In the genomic region with DNA sequence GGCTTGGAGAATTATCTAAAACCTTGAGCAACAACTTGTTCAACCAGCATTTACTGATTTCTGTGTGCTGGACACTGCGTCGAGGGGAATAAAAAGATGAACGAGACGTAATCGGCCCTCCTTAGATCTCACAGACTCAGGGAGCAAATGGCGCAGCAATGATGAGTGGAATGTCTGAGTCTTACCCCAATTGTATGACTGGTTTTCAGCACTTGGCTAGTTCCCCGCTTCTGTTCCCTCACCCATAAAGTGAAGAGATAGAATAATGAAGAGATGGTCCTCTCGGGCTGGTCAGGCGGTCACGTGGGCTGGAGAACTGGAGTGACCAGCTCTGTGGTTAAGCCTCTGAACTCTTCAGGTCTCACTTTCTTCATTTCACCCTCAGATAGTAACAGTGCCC, we compare ENCODE assay signal across 22 cellular contexts. TPM values are rescaled to one million over a fixed set of nuclear protein-coding genes. Genes with fewer than 3 reads are reported as not detected.
DNase-seq lines count a peak whose midpoint lies in the region; ATAC-seq, FAIRE-seq and TF ChIP-seq lines count a peak whose summit lies in the region.
"Had no signal": no experiment of that assay in that cellular context is flagged by ENCODE, and none has a peak within 500 bp of the region (broad histone marks: within the 10 kb centered on the region; RNA-seq: fewer than 3 reads in every experiment).

No MANE protein-coding gene starts in this region.

- RAD21 ChIA-PET in GM12878 (lab: Charles Lee; ENCODE audit: unreplicated experiment) = no interaction called here

- H3F3A ChIP-seq in SK-N-SH (replicated peaks; ENCODE audit: insufficient read depth) = no peaks in the 10 kb centered on the region

- H3K9ac ChIP-seq in SK-N-SH = no peak overlapping the region
- no peak overlapping the region for H3K9ac ChIP-seq in GM12878 (ENCODE audit: control insufficient read depth, insufficient read depth, low read length)
- H3K9ac ChIP-seq: BLaER1 treated with 17β-estradiol and CSF1 and Interleukin-3, amounts not matched to agents 10 nM and 100 nM had no signal

- H3K9me3 ChIP-seq in SK-N-SH = no peaks in the 10 kb centered on the region
- no peaks in the 10 kb centered on the region for H3K9me3 ChIP-seq in GM12878 (replicated peaks; ENCODE audit: control insufficient read depth, insufficient read depth, low read length)
- H3K9me3 ChIP-seq: BLaER1 treated with 17β-estradiol and CSF1 and Interleukin-3, amounts not matched to agents 10 nM and 100 nM; HAP-1 had no signal

- ATAC-seq in SK-N-SH treated with all-trans-retinoic acid at 6 μM for 48 hours (no peak), GM12878 (no peak), WTC11 (no peak)

- no peak for TF ChIP-seq POLR2A in GM12878 (IDR thresholded peaks at IDR 0.05; ENCODE audit: low read depth, low read length)

- no peaks in the 10 kb centered on the region for H3K4me1 ChIP-seq in SK-N-SH (ENCODE audit: control insufficient read depth in 1 of 2, insufficient read depth in 2 of 2, low read depth in 1 of 2, low read length in 1 of 2)
- H3K4me1 ChIP-seq in GM12878 (ENCODE audit: control insufficient read depth, insufficient read depth, low read length) = no peaks in the 10 kb centered on the region
- H3K4me1 ChIP-seq: BLaER1 treated with 17β-estradiol and CSF1 and Interleukin-3, amounts not matched to agents 10 nM and 100 nM; HAP-1 had no signal

- no peaks in the 10 kb centered on the region for H3K36me3 ChIP-seq in SK-N-SH (replicated peaks in 1 of 2; ENCODE audit: control insufficient read depth in 1 of 2, insufficient read depth in 2 of 2, low read length in 1 of 2)
- H3K36me3 ChIP-seq in GM12878 (ENCODE audit: control insufficient read depth in 2 of 2, insufficient read depth in 2 of 2, low read length in 1 of 2) = no peaks in the 10 kb centered on the region
- H3K36me3 ChIP-seq: BLaER1 treated with 17β-estradiol and CSF1 and Interleukin-3, amounts not matched to agents 10 nM and 100 nM; HAP-1 had no signal

- H3K4me3 Mint-ChIP-seq in WTC11 = no peak overlapping the region
- H3K4me3 Mint-ChIP-seq: HFFc6 had no signal

- H3K4me2 ChIP-seq in SK-N-SH (no peak overlapping the region), GM12878 (ENCODE audit: control insufficient read depth, insufficient read depth) (no peak overlapping the region)
- H3K4me2 ChIP-seq: BLaER1 treated with 17β-estradiol and CSF1 and Interleukin-3, amounts not matched to agents 10 nM and 100 nM had no signal

- H3K9me2 ChIP-seq in SK-N-SH = no peaks in the 10 kb centered on the region

- FAIRE-seq in GM12878 (lab: Jason Lieb, UNC) = no peak
- FAIRE-seq: G401.6, GM12892, GM19239, H1 had no signal

- TF ChIP-seq RAD21 in SK-N-SH (IDR thresholded peaks at IDR 0.05; ENCODE audit: low read length) (no peak), Ishikawa (IDR thresholded peaks at IDR 0.05; ENCODE audit: low read depth) (no peak), GM12878 (IDR thresholded peaks at IDR 0.05; ENCODE audit: insufficient read depth, low read depth, low read length) (no peak)

- H3K79me2 ChIP-seq in SK-N-SH (ENCODE audit: insufficient read depth) (no peaks in the 10 kb centered on the region), GM12878 (ENCODE audit: control insufficient read depth, insufficient read depth, low read length) (no peaks in the 10 kb centered on the region)

- no peaks in the 10 kb centered on the region for H3K4me1 Mint-ChIP-seq in WTC11
- H3K4me1 Mint-ChIP-seq: CD4-positive, CD25-positive, alpha-beta regulatory T cell had no signal

- TF ChIP-seq EP300 in SK-N-SH (IDR thresholded peaks at IDR 0.05; ENCODE audit: borderline replicate concordance in 1 of 2, low read depth in 1 of 2, low read length in 1 of 2) (no peak), Ishikawa (IDR thresholded peaks at IDR 0.05; ENCODE audit: borderline replicate concordance) (no peak), GM12878 (IDR thresholded peaks at IDR 0.05; ENCODE audit: borderline replicate concordance in 1 of 2, control insufficient read depth in 1 of 2, low read depth in 2 of 2, low read length in 2 of 2) (no peak)

- in situ Hi-C loops in GM12878 (cut with MboI) = no loop called here

- DNase-seq in SK-N-SH = no peak
- DNase-seq in GM12878 (ENCODE audit: low read depth, low spot score) = no peak
- DNase-seq in SHP77 treated with DMSO at 0.1 percent for 48 hours (lab: John Stamatoyannopoulos, UW) = no peak
- DNase-seq in middle frontal gyrus (ENCODE audit: extremely low spot score, low spot score) = no peak
- no peak for DNase-seq in WTC11 (ENCODE audit: low spot score)
- DNase-seq in HUDEP-2 (lab: John Stamatoyannopoulos, UW; ENCODE audit: unreplicated experiment in 76 of 76) = no peak
- DNase-seq: ACHN; Calu3; CD4-positive, CD25-positive, alpha-beta regulatory T cell; DMS 273 treated with DMSO at 0.1 percent for 48 hours; DMS79; HFFc6; KG1 had no signal

- CTCF ChIA-PET in SK-N-SH (lab: Yijun Ruan, JAX) = no interaction called here
- CTCF ChIA-PET in GM12878 (lab: Yijun Ruan, JAX) = no interaction called here
- CTCF ChIA-PET in WTC11 (lab: Charles Lee) = no interaction called here

- no peak overlapping the region for H3K27ac ChIP-seq in SK-N-SH (ENCODE audit: low read depth in 2 of 2, low read length in 1 of 2)
- no peak overlapping the region for H3K27ac ChIP-seq in GM12878 (ENCODE audit: control insufficient read depth, insufficient read depth)
- H3K27ac ChIP-seq: 22Rv1; BLaER1 treated with 17β-estradiol and CSF1 and Interleukin-3, amounts not matched to agents 10 nM and 100 nM had no signal

- intact Hi-C loops in GM12878 (cut with micrococcal nuclease; ENCODE audit: unreplicated experiment) = no loop called here

- no peak overlapping the region for H2AFZ ChIP-seq in SK-N-SH (ENCODE audit: low read depth)
- no peak overlapping the region for H2AFZ ChIP-seq in GM12878 (ENCODE audit: control insufficient read depth, low read depth, low read length)

- H3K27me3 Mint-ChIP-seq in WTC11 (ENCODE audit: low read depth) = peaks cover 12% of the 10 kb centered on the region

- no TSS peak for BruUV-seq in GM12878 (replicated peaks; lab: Mats Ljungman, UMichigan)

- H4K20me1 ChIP-seq in SK-N-SH (ENCODE audit: insufficient read depth) (no peaks in the 10 kb centered on the region), GM12878 (ENCODE audit: control insufficient read depth, insufficient read depth) (no peaks in the 10 kb centered on the region)
- H4K20me1 ChIP-seq: BLaER1 treated with 17β-estradiol and CSF1 and Interleukin-3, amounts not matched to agents 10 nM and 100 nM had no signal

- POLR2A ChIA-PET in SK-N-SH (lab: Yijun Ruan, JAX) (no interaction called here), GM12878 (lab: Charles Lee) (no interaction called here), WTC11 (lab: Charles Lee) (no interaction called here)

- 9% methylated on average over 9 of the region's 10 CpGs for WGBS in SK-N-SH (ENCODE audit: low lambda C conversion rate)
- 44% methylated on average over 10 of the region's 10 CpGs for WGBS in GM12878 (ENCODE audit: insufficient coverage, insufficient replicate concordance, low lambda C conversion rate, missing lambda C conversion rate)

- H3K27me3 ChIP-seq in SK-N-SH (ENCODE audit: insufficient read depth) = peaks cover 13% of the 10 kb centered on the region; the same call in 1 of the 2 replicates
- no peaks in the 10 kb centered on the region; a peak in 1 of 4 replicates for H3K27me3 ChIP-seq in GM12878 (replicated peaks in 1 of 2; ENCODE audit: control insufficient read depth in 2 of 2, insufficient read depth in 2 of 2, low read length in 1 of 2)
- H3K27me3 ChIP-seq: BLaER1 treated with 17β-estradiol and CSF1 and Interleukin-3, amounts not matched to agents 10 nM and 100 nM had no signal

- SMC1A ChIA-PET in GM12878 (lab: Charles Lee; ENCODE audit: uncharacterized antibody, unreplicated experiment) = no interaction called here

- H3K27ac Mint-ChIP-seq in WTC11 = no peak overlapping the region
- H3K27ac Mint-ChIP-seq: CD4-positive, CD25-positive, alpha-beta regulatory T cell; HFFc6 had no signal

- H3K9me3 Mint-ChIP-seq in WTC11 = no peaks in the 10 kb centered on the region
- H3K9me3 Mint-ChIP-seq: HFFc6 had no signal

- no peak for TF ChIP-seq CTCF in SK-N-SH (IDR thresholded peaks at IDR 0.05)
- no peak for TF ChIP-seq CTCF in GM12878 (IDR thresholded peaks at IDR 0.05 in 2 of 3, conservative IDR thresholded peaks at IDR 0.05 in 1 of 3; ENCODE audit: control insufficient read depth in 2 of 3, extremely low read depth in 1 of 3, insufficient read depth in 1 of 3, low read depth in 3 of 3, low read length in 3 of 3)
- TF ChIP-seq CTCF in WTC11 (IDR thresholded peaks at IDR 0.05) = no peak

- no peaks in the 10 kb centered on the region for H3K36me3 Mint-ChIP-seq in WTC11
- H3K36me3 Mint-ChIP-seq: CD4-positive, CD25-positive, alpha-beta regulatory T cell had no signal

- H3K4me3 ChIP-seq in SK-N-SH (ENCODE audit: low read depth in 2 of 2, low read length in 1 of 2) (no peak overlapping the region), GM12878 (no peak overlapping the region)
- H3K4me3 ChIP-seq: BLaER1 treated with 17β-estradiol and CSF1 and Interleukin-3, amounts not matched to agents 10 nM and 100 nM; HAP-1 had no signal

TF ChIP-seq in SK-N-SH treated with all-trans-retinoic acid at 6 μM for 48 hours, 23 proteins besides CTCF, POLR2A, EP300 and RAD21 (continues in another document):
- TF ChIP-seq BACH2 (CRISPR knock-in tag; IDR thresholded peaks at IDR 0.05; ENCODE audit: borderline replicate concordance) = no peak

TF ChIP-seq in GM12878, 131 proteins besides CTCF, POLR2A, EP300 and RAD21 (continues in another document):
- no peak for TF ChIP-seq SMAD1 (IDR thresholded peaks at IDR 0.05; ENCODE audit: low read depth, partially characterized antibody)

RNA-seq across cellular contexts. Expression of gene GATA6, which starts 17.3 kb away (rescaled TPM):
- polyA plus RNA-seq in SK-N-SH (2012; rRNA removed) (not detected in 2 replicates), GM12878 (2011; rRNA removed) (not detected in 2 replicates), GM12878 (2014; fragmentation: Illumina TruSeq; extraction: Trizol) (not detected in 2 replicates), GM12878 (2014; fragmentation: Nextera tagmentation; extraction: Ambion mirVana) (not detected), GM12878 (2014; rRNA removed) (not detected in 2 replicates), GM12878 (2016; fragmentation: Nextera tagmentation; extraction: Ambion mirVana) (under 1 TPM in 1 of 2 experiments, not detected in 1; 0.04 TPM)
- not detected in 2 replicates for polyA plus RNA-seq in SK-N-SH (2012; cell fraction: cytosol; rRNA removed)
- not detected in 2 replicates for polyA plus RNA-seq in SK-N-SH (2012; cell fraction: nucleus; rRNA removed)
- not detected in 2 replicates for total RNA-seq in GM12878 (2013; cell fraction: nucleolus; rRNA removed)
- total RNA-seq in GM12878 (2014; rRNA removed) (not detected in 2 replicates), GM12878 (2014; rRNA removed; fragmentation: Illumina TruSeq; extraction: Trizol) (not detected in 2 replicates), GM12878 (2021) (0.05 TPM in 2 replicates), WTC11 (2021) (0.15 to 0.21 TPM (median 0.18 TPM) in 3 replicates)
- polyA plus RNA-seq in GM12878 (2011; ENCODE audit: low read depth) = not detected
- not detected in 2 replicates for polyA plus RNA-seq in GM12878 (2011; cell fraction: cytosol; rRNA removed)
- not detected in 2 replicates for polyA plus RNA-seq in GM12878 (2011; cell fraction: nucleus; rRNA removed)
- polyA plus RNA-seq in GM12878 (2012) = 0.03 TPM in 1 of 2 replicates, not detected in the other
- polyA minus RNA-seq in GM12878 (2011; rRNA and poly(A)+ RNA removed) = not detected in 2 replicates
- not detected in 2 replicates for polyA minus RNA-seq in GM12878 (2011; cell fraction: cytosol; rRNA and poly(A)+ RNA removed)
- polyA minus RNA-seq in GM12878 (2011; cell fraction: nucleus; rRNA and poly(A)+ RNA removed) = not detected in 2 replicates
- polyA plus RNA-seq: CD4-positive, CD25-positive, alpha-beta regulatory T cell; H1 had no signal
